In the genomic region with DNA sequence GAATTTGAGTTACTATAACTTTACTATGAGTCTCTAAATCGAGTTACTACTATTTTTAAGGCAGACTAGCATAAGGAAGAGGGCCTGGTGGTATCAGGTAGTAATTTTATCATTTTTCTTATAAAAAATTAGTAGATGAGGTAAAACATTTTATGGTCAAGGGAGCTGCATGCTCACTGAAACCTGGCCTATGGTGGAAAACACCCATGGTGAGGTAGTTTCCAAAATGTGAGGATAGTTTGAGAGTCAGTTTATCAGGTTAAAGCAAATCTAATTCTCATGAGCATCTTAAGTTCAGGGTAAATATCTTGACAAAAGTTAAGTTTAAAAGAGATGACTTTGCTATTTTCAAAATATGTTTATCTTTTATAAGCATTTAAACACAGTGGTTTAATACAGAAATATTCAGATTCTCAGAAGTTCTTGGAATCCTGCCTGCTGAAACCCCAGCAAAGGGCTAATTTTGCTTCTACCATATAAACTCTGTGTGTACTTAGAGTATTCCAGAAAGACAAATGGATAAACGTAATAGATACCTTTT, we compare ENCODE assay signal across 31 cellular contexts. TPM values are rescaled to one million over a fixed set of nuclear protein-coding genes. Genes with fewer than 3 reads are reported as not detected.
"Had no signal": no experiment of that assay in that cellular context is flagged by ENCODE, and none has a peak within 500 bp of the region (broad histone marks: within the 10 kb centered on the region; RNA-seq: fewer than 3 reads in every experiment).

No MANE protein-coding gene starts in this region.

- H3K27ac ChIP-seq: SJSA1, WERI-Rb-1 had no signal

- FAIRE-seq: bronchial epithelial cell had no signal

- H3K36me3 ChIP-seq: SJSA1, WERI-Rb-1 had no signal

- H3K9me3 ChIP-seq: SJSA1 had no signal

- H3K4me3 Mint-ChIP-seq: activated CD4-positive, alpha-beta memory T cell treated with anti-CD3 and anti-CD28 coated beads, Interleukin-2, amount 10 ng/mL, durations not matched to agents 7 days and 5 days; activated naive CD4-positive, alpha-beta T cell treated with anti-CD3 and anti-CD28 coated beads, Interleukin-2, amount 10 ng/mL, durations not matched to agents 7 days and 5 days; activated naive CD8-positive, alpha-beta T cell; activated naive CD8-positive, alpha-beta T cell treated with anti-CD3 and anti-CD28 coated beads, Interleukin-2, amount 50 U/mL, for 24 hours; activated T-cell treated with anti-CD3 and anti-CD28 coated beads, Interleukin-2, amount 50 U/mL, for 4 hours; brain had no signal

- H3K4me3 ChIP-seq: SJSA1 had no signal

- H3K36me3 Mint-ChIP-seq: activated naive CD4-positive, alpha-beta T cell treated with anti-CD3 and anti-CD28 coated beads, Interleukin-2, amount 10 ng/mL, durations not matched to agents 7 days and 5 days; activated naive CD8-positive, alpha-beta T cell; brain had no signal

- DNase-seq: activated CD4-positive, alpha-beta memory T cell treated with anti-CD3 and anti-CD28 coated beads, Interleukin-2, amount 10 ng/mL, durations not matched to agents 7 days and 5 days; activated CD4-positive, alpha-beta T cell treated with anti-CD3 and anti-CD28 coated beads for 1 hour; activated CD4-positive, alpha-beta T cell treated with anti-CD3 and anti-CD28 coated beads for 48 hours; activated CD4-positive, CD25-positive, alpha-beta regulatory T cell; activated effector memory CD4-positive, alpha-beta T cell treated with Interleukin-2 at 50 U/mL for 16 hours; activated naive CD4-positive, alpha-beta T cell treated with anti-CD3 and anti-CD28 coated beads, Interleukin-2, amount 10 ng/mL, durations not matched to agents 7 days and 5 days; activated naive CD8-positive, alpha-beta T cell treated with anti-CD3 and anti-CD28 coated beads, Interleukin-2, amount 50 U/mL, for 24 hours; activated T-cell treated with anti-CD3 and anti-CD28 coated beads, Interleukin-2, amount 50 U/mL, for 4 hours; anterior cingulate cortex; caudate nucleus; cerebellar nuclear complex; MM.1S; MV-4-11; NCI-H1092; NCI-H1436 treated with DMSO at 0.1 percent for 48 hours; NCI-H1694 treated with DMSO at 0.1 percent for 48 hours; NCI-H2029; NCI-H345; NCI-H524 treated with DMSO at 0.1 percent for 48 hours; SHP77; SW 1271; T1000; WERI-Rb-1 had no signal

- ATAC-seq: activated naive CD8-positive, alpha-beta T cell treated with anti-CD3 and anti-CD28 coated beads, Interleukin-2, amount 50 U/mL, for 24 hours; activated T-cell treated with anti-CD3 and anti-CD28 coated beads, Interleukin-2, amount 50 U/mL, for 4 hours; Panc1 had no signal

- H3K27me3 ChIP-seq: SJSA1 had no signal

- H3K4me1 Mint-ChIP-seq: activated CD4-positive, alpha-beta memory T cell treated with anti-CD3 and anti-CD28 coated beads, Interleukin-2, amount 10 ng/mL, durations not matched to agents 7 days and 5 days; activated naive CD4-positive, alpha-beta T cell treated with anti-CD3 and anti-CD28 coated beads, Interleukin-2, amount 10 ng/mL, durations not matched to agents 7 days and 5 days; activated naive CD8-positive, alpha-beta T cell treated with anti-CD3 and anti-CD28 coated beads, Interleukin-2, amount 50 U/mL, for 24 hours had no signal

- H3K4me1 ChIP-seq: SJSA1 had no signal

- H3K9me3 Mint-ChIP-seq: activated CD4-positive, alpha-beta memory T cell treated with anti-CD3 and anti-CD28 coated beads, Interleukin-2, amount 10 ng/mL, durations not matched to agents 7 days and 5 days; activated naive CD4-positive, alpha-beta T cell treated with anti-CD3 and anti-CD28 coated beads, Interleukin-2, amount 10 ng/mL, durations not matched to agents 7 days and 5 days; activated naive CD8-positive, alpha-beta T cell treated with anti-CD3 and anti-CD28 coated beads, Interleukin-2, amount 50 U/mL, for 24 hours; activated T-cell treated with anti-CD3 and anti-CD28 coated beads, Interleukin-2, amount 50 U/mL, for 4 hours had no signal

- H3K27ac Mint-ChIP-seq: activated CD4-positive, alpha-beta memory T cell treated with anti-CD3 and anti-CD28 coated beads, Interleukin-2, amount 10 ng/mL, durations not matched to agents 7 days and 5 days; activated naive CD4-positive, alpha-beta T cell treated with anti-CD3 and anti-CD28 coated beads, Interleukin-2, amount 10 ng/mL, durations not matched to agents 7 days and 5 days; activated naive CD8-positive, alpha-beta T cell; activated naive CD8-positive, alpha-beta T cell treated with anti-CD3 and anti-CD28 coated beads, Interleukin-2, amount 50 U/mL, for 24 hours; brain had no signal

RNA-seq across cellular contexts. Expression of a gene that starts 10.0 kb away (rescaled TPM):
- total RNA-seq: LHCN-M2, NCI-H460, RPMI7951, SJSA1 had no signal
